In the genomic region with DNA sequence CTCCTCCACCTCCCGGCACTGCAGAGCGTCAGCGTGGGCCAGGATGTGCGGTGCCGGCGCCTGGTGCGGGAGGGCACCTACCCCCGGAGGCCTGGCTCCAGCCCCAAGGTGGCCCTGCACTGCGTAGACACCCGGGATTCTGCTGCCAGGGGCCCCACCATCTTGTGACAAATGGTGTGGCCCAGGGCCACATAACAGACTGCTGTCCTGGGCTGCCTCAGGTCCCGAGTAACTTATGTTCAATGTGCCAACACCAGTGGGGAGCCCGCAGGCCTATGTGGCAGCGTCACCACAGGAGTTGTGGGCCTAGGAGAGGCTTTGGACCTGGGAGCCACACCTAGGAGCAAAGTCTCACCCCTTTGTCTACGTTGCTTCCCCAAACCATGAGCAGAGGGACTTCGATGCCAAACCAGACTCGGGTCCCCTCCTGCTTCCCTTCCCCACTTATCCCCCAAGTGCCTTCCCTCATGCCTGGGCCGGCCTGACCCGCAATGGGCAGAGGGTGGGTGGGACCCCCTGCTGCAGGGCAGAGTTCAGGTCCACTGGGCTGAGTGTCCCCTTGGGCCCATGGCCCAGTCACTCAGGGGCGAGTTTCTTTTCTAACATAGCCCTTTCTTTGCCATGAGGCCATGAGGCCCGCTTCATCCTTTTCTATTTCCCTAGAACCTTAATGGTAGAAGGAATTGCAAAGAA, we compare ENCODE assay signal across 17 cellular contexts. TPM values are rescaled to one million over a fixed set of nuclear protein-coding genes. Genes with fewer than 3 reads are reported as not detected.
"Had no signal": no experiment of that assay in that cellular context is flagged by ENCODE, and none has a peak within 500 bp of the region (broad histone marks: within the 10 kb centered on the region; RNA-seq: fewer than 3 reads in every experiment).

No MANE protein-coding gene starts in this region.

- H3K9me3 ChIP-seq: gastroesophageal sphincter, psoas muscle, thoracic aorta had no signal

- H3K4me1 ChIP-seq: psoas muscle had no signal

- H3K27ac Mint-ChIP-seq: activated CD8-positive, alpha-beta T cell treated with anti-CD3 and anti-CD28 coated beads for 36 hours; activated naive CD8-positive, alpha-beta T cell treated with anti-CD3 and anti-CD28 coated beads, Interleukin-2, amount 50 U/mL, for 24 hours; activated T-helper 1 cell treated with anti-CD3 and anti-CD28 coated beads, Interleukin-12 subunit alpha, Interleukin-12 subunit beta, Interleukin-2, Interleukin-4 antibody, amounts not matched to agents 30 ng/mL and 10 ng/mL and 1 ng/mL, durations not matched to agents 14 hours and 24 hours and 36 hours; stimulated activated naive CD8-positive, alpha-beta T cell treated with anti-CD3 and anti-CD28 coated beads, Interleukin-15, Interleukin-2, amounts not matched to agents 100 ng/mL and 50 ng/mL, for 24 hours; T-cell had no signal

- H3K4me3 Mint-ChIP-seq: activated CD8-positive, alpha-beta T cell treated with anti-CD3 and anti-CD28 coated beads for 36 hours; activated naive CD8-positive, alpha-beta T cell treated with anti-CD3 and anti-CD28 coated beads, Interleukin-2, amount 50 U/mL, for 24 hours; activated T-helper 1 cell treated with anti-CD3 and anti-CD28 coated beads, Interleukin-12 subunit alpha, Interleukin-12 subunit beta, Interleukin-2, Interleukin-4 antibody, amounts not matched to agents 30 ng/mL and 10 ng/mL and 1 ng/mL, durations not matched to agents 14 hours and 24 hours and 36 hours; naive thymus-derived CD8-positive, alpha-beta T cell; stimulated activated naive CD8-positive, alpha-beta T cell treated with anti-CD3 and anti-CD28 coated beads, Interleukin-15, Interleukin-2, amounts not matched to agents 100 ng/mL and 50 ng/mL, for 24 hours; T-cell had no signal

- DNase-seq: activated CD8-positive, alpha-beta T cell treated with anti-CD3 and anti-CD28 coated beads for 36 hours; activated naive CD4-positive, alpha-beta T cell treated with Interleukin-2 at 50 U/mL for 16 hours; activated naive CD8-positive, alpha-beta T cell treated with anti-CD3 and anti-CD28 coated beads, Interleukin-2, amount 50 U/mL, for 24 hours; effector CD8-positive, alpha-beta T cell; kidney glomerular epithelial cell; occipital lobe; psoas muscle; stimulated activated CD4-positive, alpha-beta T cell treated with anti-CD3 and anti-CD28 coated beads, Interleukin-4, amount 100 ng/mL, for 1 hour; T-cell; T1000 had no signal

- H3K4me3 ChIP-seq: cardiac muscle cell, gastroesophageal sphincter, lung, psoas muscle, thoracic aorta had no signal

- H3K36me3 Mint-ChIP-seq: naive thymus-derived CD8-positive, alpha-beta T cell; T-cell had no signal

- H3K27me3 ChIP-seq: cardiac muscle cell, gastroesophageal sphincter had no signal

- H3K27me3 Mint-ChIP-seq: activated CD8-positive, alpha-beta T cell treated with anti-CD3 and anti-CD28 coated beads for 36 hours; T-cell had no signal

- H3K9me3 Mint-ChIP-seq: activated CD8-positive, alpha-beta T cell treated with anti-CD3 and anti-CD28 coated beads for 36 hours; activated naive CD8-positive, alpha-beta T cell treated with anti-CD3 and anti-CD28 coated beads, Interleukin-2, amount 50 U/mL, for 24 hours; activated T-helper 1 cell treated with anti-CD3 and anti-CD28 coated beads, Interleukin-12 subunit alpha, Interleukin-12 subunit beta, Interleukin-2, Interleukin-4 antibody, amounts not matched to agents 30 ng/mL and 10 ng/mL and 1 ng/mL, durations not matched to agents 14 hours and 24 hours and 36 hours; naive thymus-derived CD8-positive, alpha-beta T cell; stimulated activated naive CD8-positive, alpha-beta T cell treated with anti-CD3 and anti-CD28 coated beads, Interleukin-15, Interleukin-2, amounts not matched to agents 100 ng/mL and 50 ng/mL, for 24 hours; T-cell had no signal

- H3K27ac ChIP-seq: cardiac muscle cell, psoas muscle, thoracic aorta had no signal

RNA-seq across cellular contexts. Expression of a gene that starts 13.5 kb away (rescaled TPM):
- total RNA-seq: naive thymus-derived CD8-positive, alpha-beta T cell had no signal
- polyA plus RNA-seq: naive thymus-derived CD8-positive, alpha-beta T cell had no signal
